ENCODE assay signal across 2 cellular contexts in genomic region chr17:74898376-74898946, GRCh38.
A peak's percentile ranks its signal among the peaks of the same experiment; 100 is the strongest.
TF ChIP-seq lines count a peak whose summit lies in the region.

No MANE protein-coding gene starts in this region.

TF ChIP-seq in HEK293, 187 proteins besides CTCF, POLR2A, EP300 and RAD21:
- TF ChIP-seq ZNF10 (tag by site-specific recombination; IDR thresholded peaks at IDR 0.05) = no peak
- no peak for TF ChIP-seq ZNF175 (tag by site-specific recombination; IDR thresholded peaks at IDR 0.05)
- peak; percentile 65; the same call in 1 of the 2 replicates for TF ChIP-seq ZNF768 (tag by site-specific recombination; IDR thresholded peaks at IDR 0.05)

TF ChIP-seq in K562, 482 proteins besides CTCF, POLR2A, EP300 and RAD21:
- TF ChIP-seq HDAC2 (IDR thresholded peaks at IDR 0.05) (peak; percentile 23; the same call in 1 of the 2 replicates), BCOR (IDR thresholded peaks at IDR 0.05) (peak; percentile 90), RBM25 (IDR thresholded peaks at IDR 0.05; ENCODE audit: low read depth, low read length, severe bottlenecking) (peak; percentile 83), KDM1A (IDR thresholded peaks at IDR 0.05) (peak; percentile 49 to 69; a peak in 3 of 4 replicates), SMARCA5 (IDR thresholded peaks at IDR 0.05) (peak; percentile 69; the same call in 1 of the 2 replicates), ZFP36 (IDR thresholded peaks at IDR 0.05; ENCODE audit: low read depth, low read length, partially characterized antibody) (peak; percentile 75), HMGN3 (IDR thresholded peaks at IDR 0.05; ENCODE audit: borderline replicate concordance, extremely low read depth, insufficient read length, low read depth, low read length) (no peak), HNRNPL (IDR thresholded peaks at IDR 0.05; ENCODE audit: low read depth, low read length) (no peak)
- TF ChIP-seq, protein P1, sequence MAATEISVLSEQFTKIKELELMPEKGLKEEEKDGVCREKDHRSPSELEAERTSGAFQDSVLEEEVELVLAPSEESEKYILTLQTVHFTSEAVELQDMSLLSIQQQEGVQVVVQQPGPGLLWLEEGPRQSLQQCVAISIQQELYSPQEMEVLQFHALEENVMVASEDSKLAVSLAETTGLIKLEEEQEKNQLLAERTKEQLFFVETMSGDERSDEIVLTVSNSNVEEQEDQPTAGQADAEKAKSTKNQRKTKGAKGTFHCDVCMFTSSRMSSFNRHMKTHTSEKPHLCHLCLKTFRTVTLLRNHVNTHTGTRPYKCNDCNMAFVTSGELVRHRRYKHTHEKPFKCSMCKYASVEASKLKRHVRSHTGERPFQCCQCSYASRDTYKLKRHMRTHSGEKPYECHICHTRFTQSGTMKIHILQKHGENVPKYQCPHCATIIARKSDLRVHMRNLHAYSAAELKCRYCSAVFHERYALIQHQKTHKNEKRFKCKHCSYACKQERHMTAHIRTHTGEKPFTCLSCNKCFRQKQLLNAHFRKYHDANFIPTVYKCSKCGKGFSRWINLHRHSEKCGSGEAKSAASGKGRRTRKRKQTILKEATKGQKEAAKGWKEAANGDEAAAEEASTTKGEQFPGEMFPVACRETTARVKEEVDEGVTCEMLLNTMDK (IDR thresholded peaks at IDR 0.05; ENCODE audit: borderline replicate concordance, insufficient read depth, low read depth, low read length, poor library complexity, severe bottlenecking) = no peak
TF ChIP-seq in K562: peak in this region for 6.
